In the genomic region with DNA sequence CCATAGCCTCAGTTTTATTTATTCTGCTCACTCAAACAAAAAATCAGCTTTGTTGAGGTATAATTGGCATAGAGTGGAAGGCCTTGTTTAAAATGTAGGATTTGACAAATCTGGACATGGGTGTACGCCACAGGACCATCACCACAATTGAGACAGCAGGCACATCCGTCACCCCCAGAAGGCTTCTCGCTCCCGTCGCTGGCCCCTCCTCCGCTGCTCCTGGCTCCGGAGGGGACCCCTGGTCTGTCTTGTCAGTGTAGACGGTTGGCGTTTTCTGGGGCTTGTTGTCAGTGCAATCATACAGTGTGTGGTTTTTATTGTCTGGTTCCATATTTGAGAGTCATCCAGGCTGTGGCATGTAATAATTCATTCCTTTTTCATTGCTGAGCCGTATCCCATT, we compare ENCODE assay signal across 17 cellular contexts.
"Had no signal": no experiment of that assay in that cellular context is flagged by ENCODE, and none has a peak within 500 bp of the region (broad histone marks: within the 10 kb centered on the region; RNA-seq: fewer than 3 reads in every experiment).

No MANE protein-coding gene starts in this region.

- DNase-seq: activated B cell treated with CpG ODN at 0.5 μM for 24 hours; activated CD4-positive, alpha-beta T cell treated with anti-CD3 and anti-CD28 coated beads, Interleukin-2, amount 10 ng/mL, durations not matched to agents 24 days and 14 days; activated CD8-positive, alpha-beta memory T cell treated with anti-CD3 and anti-CD28 coated beads, Interleukin-2, amount 50 U/mL, for 48 hours; caudate nucleus; colonic mucosa; effector CD4-positive, alpha-beta T cell; foreskin fibroblast; SJCRH30; stimulated activated CD4-positive, alpha-beta T cell treated with anti-CD3 and anti-CD28 coated beads, Interleukin-4, amount 100 ng/mL, for 4 hours; stimulated activated CD8-positive, alpha-beta memory T cell treated with anti-CD3 and anti-CD28 coated beads, Interleukin-4, amount 100 ng/mL, for 48 hours; stimulated activated naive CD4-positive, alpha-beta T cell treated with Interleukin-2 at 50 U/mL for 16 hours; substantia nigra had no signal

- H3K27me3 Mint-ChIP-seq: activated B cell treated with CpG ODN at 0.5 μM for 24 hours had no signal

- H3K9me3 Mint-ChIP-seq: activated B cell treated with CpG ODN at 0.5 μM for 24 hours; activated CD4-positive, alpha-beta T cell treated with anti-CD3 and anti-CD28 coated beads, Interleukin-2, amount 10 ng/mL, durations not matched to agents 24 days and 14 days; activated naive CD4-positive, alpha-beta T cell treated with anti-CD3 and anti-CD28 coated beads for 36 hours; activated T-helper 1 cell treated with anti-CD3 and anti-CD28 coated beads, Interleukin-12 subunit alpha, Interleukin-12 subunit beta, Interleukin-2, Interleukin-4 antibody, amounts not matched to agents 30 ng/mL and 10 ng/mL and 1 ng/mL, durations not matched to agents 14 hours and 24 hours and 36 hours; neural progenitor cell had no signal

- H3K27ac Mint-ChIP-seq: activated B cell treated with CpG ODN at 0.5 μM for 24 hours; activated CD4-positive, alpha-beta T cell treated with anti-CD3 and anti-CD28 coated beads, Interleukin-2, amount 10 ng/mL, durations not matched to agents 24 days and 14 days; activated naive CD4-positive, alpha-beta T cell treated with anti-CD3 and anti-CD28 coated beads for 36 hours; activated T-helper 1 cell treated with anti-CD3 and anti-CD28 coated beads, Interleukin-12 subunit alpha, Interleukin-12 subunit beta, Interleukin-2, Interleukin-4 antibody, amounts not matched to agents 30 ng/mL and 10 ng/mL and 1 ng/mL, durations not matched to agents 14 hours and 24 hours and 36 hours; mesothelial cell of epicardium; neural progenitor cell had no signal

- H3K4me3 Mint-ChIP-seq: activated B cell treated with CpG ODN at 0.5 μM for 24 hours; activated CD4-positive, alpha-beta T cell treated with anti-CD3 and anti-CD28 coated beads, Interleukin-2, amount 10 ng/mL, durations not matched to agents 24 days and 14 days; activated naive CD4-positive, alpha-beta T cell treated with anti-CD3 and anti-CD28 coated beads for 36 hours; activated T-helper 1 cell treated with anti-CD3 and anti-CD28 coated beads, Interleukin-12 subunit alpha, Interleukin-12 subunit beta, Interleukin-2, Interleukin-4 antibody, amounts not matched to agents 30 ng/mL and 10 ng/mL and 1 ng/mL, durations not matched to agents 14 hours and 24 hours and 36 hours; mesothelial cell of epicardium; neural progenitor cell had no signal

- H3K36me3 Mint-ChIP-seq: mesothelial cell of epicardium, neural progenitor cell had no signal

- ATAC-seq: pancreas had no signal
